In the genomic region with DNA sequence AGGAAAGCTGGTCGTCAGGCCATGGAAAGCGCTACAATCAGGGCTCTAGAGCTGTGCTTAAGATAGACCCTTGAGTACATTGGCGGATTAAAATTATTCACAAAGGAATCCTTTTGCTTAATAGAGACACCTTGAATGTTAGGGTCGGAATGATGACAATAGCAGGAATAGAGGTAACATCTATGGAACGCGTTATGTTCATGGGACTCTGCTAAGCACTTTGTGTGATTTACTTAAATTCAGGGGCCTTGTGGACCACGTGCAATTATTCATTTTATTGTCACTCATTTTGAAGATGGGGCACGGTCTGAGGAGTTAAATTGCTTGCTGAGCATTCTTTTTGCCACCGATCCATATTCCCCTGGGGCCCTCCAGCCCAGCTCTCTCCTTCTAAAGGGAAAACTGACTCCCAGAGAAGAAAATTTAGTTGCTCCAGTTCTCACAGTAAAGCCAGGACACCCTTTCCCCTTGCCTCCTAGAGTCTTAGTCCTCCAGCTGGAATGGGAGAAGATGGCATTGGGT, we compare ENCODE assay signal across 8 cellular contexts. TPM values are rescaled to one million over a fixed set of nuclear protein-coding genes. Genes with fewer than 3 reads are reported as not detected.
DNase-seq lines count a peak whose midpoint lies in the region; ATAC-seq and TF ChIP-seq lines count a peak whose summit lies in the region.

No MANE protein-coding gene starts in this region.

- H3K27me3 Mint-ChIP-seq in naive thymus-derived CD4-positive, alpha-beta T cell: peaks cover 0 to 4% (median 0%) of the 10 kb centered on the region in 5 donors

- H3K4me3 ChIP-seq in BJ (ENCODE audit: low read depth, low read length) (peak overlapping the region; percentile 44), LNCaP clone FGC (ENCODE audit: low read depth, low read length) (peak overlapping the region; percentile 96)
- H3K4me3 ChIP-seq in naive thymus-derived CD4-positive, alpha-beta T cell (ENCODE audit: low read length): peak overlapping the region; percentile 79

- CTCF ChIA-PET in BJ (lab: Yijun Ruan, JAX): interaction anchor here (0.9 to 1.0 kb wide), 3 partner anchors 9 to 12 kb away, joined by 3 to 4 read pairs (median 3); no protein-coding TSS in a partner anchor
- CTCF ChIA-PET in naive thymus-derived CD4-positive, alpha-beta T cell (lab: Charles Lee): no interaction called here

- no peaks in the 10 kb centered on the region for H3K36me3 ChIP-seq in BJ (ENCODE audit: control insufficient read depth, insufficient read depth, low read length)
- H3K36me3 ChIP-seq in naive thymus-derived CD4-positive, alpha-beta T cell (ENCODE audit: control insufficient read depth in 2 of 3, insufficient read depth in 3 of 3, low read length in 3 of 3): peaks cover 0 to 4% (median 0%) of the 10 kb centered on the region in 3 experiments

- no peak for DNase-seq in BJ (ENCODE audit: low read depth)
- DNase-seq in LNCaP clone FGC (ENCODE audit: low read depth): no peak
- DNase-seq in caudate nucleus (lab: John Stamatoyannopoulos, UW): peak in 6 of 61 donors; percentile 22 to 46 (median 44)
- no peak for DNase-seq in naive thymus-derived CD4-positive, alpha-beta T cell
- DNase-seq in HK-2 (ENCODE audit: unreplicated experiment): no peak
- DNase-seq in GM19238 (ENCODE audit: insufficient read length, low spot score): no peak
- no peak for DNase-seq in NCI-H1436 (lab: John Stamatoyannopoulos, UW)
- DNase-seq in activated gamma-delta T cell (lab: John Stamatoyannopoulos, UW): no peak

- peak overlapping the region; percentile 91 for H3K27ac ChIP-seq in caudate nucleus (ENCODE audit: low read depth, low read length)
- H3K27ac ChIP-seq in naive thymus-derived CD4-positive, alpha-beta T cell (ENCODE audit: low read depth, low read length): peak overlapping the region; percentile 83

- peaks cover 0 to 15% (median 3%) of the 10 kb centered on the region in 5 donors for H3K36me3 Mint-ChIP-seq in naive thymus-derived CD4-positive, alpha-beta T cell

- no peak for ATAC-seq in naive thymus-derived CD4-positive, alpha-beta T cell

- peaks cover 0 to 6% (median 0%) of the 10 kb centered on the region in 11 donors for H3K9me3 Mint-ChIP-seq in naive thymus-derived CD4-positive, alpha-beta T cell

- no peaks in the 10 kb centered on the region for H3K27me3 ChIP-seq in BJ (ENCODE audit: control insufficient read depth, insufficient read depth, low read length)
- H3K27me3 ChIP-seq in naive thymus-derived CD4-positive, alpha-beta T cell (ENCODE audit: control insufficient read depth in 2 of 2, insufficient read depth in 2 of 2, low read length in 2 of 2): no peaks in the 10 kb centered on the region

- POLR2A ChIA-PET in BJ (lab: Charles Lee): no interaction called here
- POLR2A ChIA-PET in naive thymus-derived CD4-positive, alpha-beta T cell (lab: Charles Lee): interaction anchor here (0.6 to 2.8 kb wide), 6 partner anchors 10 to 1058 kb away, joined by 3 to 16 read pairs (median 4); a partner anchor contains a TSS

- intact Hi-C loops in naive thymus-derived CD4-positive, alpha-beta T cell (cut with micrococcal nuclease): loop anchor here (1.0 to 5.0 kb wide), 12 partner anchors 33 to 1058 kb away; a partner anchor contains a TSS

- no peaks in the 10 kb centered on the region for H3K9me3 ChIP-seq in naive thymus-derived CD4-positive, alpha-beta T cell (ENCODE audit: control insufficient read depth in 2 of 3, low read length in 3 of 3)

- peaks cover 0 to 16% of the 10 kb centered on the region in 2 donors for H3K4me1 ChIP-seq in naive thymus-derived CD4-positive, alpha-beta T cell (ENCODE audit: control insufficient read depth in 2 of 2, insufficient read depth in 2 of 2, low read length in 2 of 2)

- H3K4me1 Mint-ChIP-seq in naive thymus-derived CD4-positive, alpha-beta T cell: peaks cover 19 to 47% (median 43%) of the 10 kb centered on the region in 7 donors

- peak overlapping the region; percentile 87 to 100 (median 97) for H3K27ac Mint-ChIP-seq in naive thymus-derived CD4-positive, alpha-beta T cell

- peak overlapping the region; percentile 88 to 100 (median 94) for H3K4me3 Mint-ChIP-seq in naive thymus-derived CD4-positive, alpha-beta T cell

- no peak for TF ChIP-seq CTCF in BJ (IDR thresholded peaks at IDR 0.05; ENCODE audit: insufficient read depth, low read depth, low read length)
- TF ChIP-seq CTCF in LNCaP clone FGC (IDR thresholded peaks at IDR 0.05; ENCODE audit: control insufficient read depth, extremely low read depth, insufficient read depth): no peak

RNA-seq across cellular contexts. Expression of a gene that starts 0.9 kb away (rescaled TPM):
- polyA plus RNA-seq in BJ (2011; rRNA removed): 5.3 and 12.6 TPM in 2 replicates
- 5.5 and 6.4 TPM in 2 replicates for polyA minus RNA-seq in BJ (2011; rRNA and poly(A)+ RNA removed)
- total RNA-seq in naive thymus-derived CD4-positive, alpha-beta T cell: 10 to 100 TPM; 31.2 to 52.2 (median 41.5) TPM
- 1 to 10 TPM; 1.5 to 7.5 TPM for polyA plus RNA-seq in naive thymus-derived CD4-positive, alpha-beta T cell

RNA-seq across cellular contexts. Expression of a gene that starts 50.9 kb away (rescaled TPM):
- polyA plus RNA-seq in BJ (2011; rRNA removed): 0.56 and 0.61 TPM in 2 replicates
- 0.51 and 0.66 TPM in 2 replicates for polyA minus RNA-seq in BJ (2011; rRNA and poly(A)+ RNA removed)
- total RNA-seq in naive thymus-derived CD4-positive, alpha-beta T cell: under 1 TPM in 2 of 5 experiments, not detected in 3; 0.22 to 0.57 TPM
- not detected for polyA plus RNA-seq in naive thymus-derived CD4-positive, alpha-beta T cell

Comparison
In these comparisons a context has a peak if more than half of its experiments do, and no peak if none do; other contexts are left out.
1. H3K4me3 ChIP-seq: peak in every context shown above with its lines; median percentile 96 in LNCaP clone FGC; 79 in naive thymus-derived CD4-positive, alpha-beta T cell; 44 in BJ.